ENCODE assay signal across 2 cellular contexts in the genomic region with DNA sequence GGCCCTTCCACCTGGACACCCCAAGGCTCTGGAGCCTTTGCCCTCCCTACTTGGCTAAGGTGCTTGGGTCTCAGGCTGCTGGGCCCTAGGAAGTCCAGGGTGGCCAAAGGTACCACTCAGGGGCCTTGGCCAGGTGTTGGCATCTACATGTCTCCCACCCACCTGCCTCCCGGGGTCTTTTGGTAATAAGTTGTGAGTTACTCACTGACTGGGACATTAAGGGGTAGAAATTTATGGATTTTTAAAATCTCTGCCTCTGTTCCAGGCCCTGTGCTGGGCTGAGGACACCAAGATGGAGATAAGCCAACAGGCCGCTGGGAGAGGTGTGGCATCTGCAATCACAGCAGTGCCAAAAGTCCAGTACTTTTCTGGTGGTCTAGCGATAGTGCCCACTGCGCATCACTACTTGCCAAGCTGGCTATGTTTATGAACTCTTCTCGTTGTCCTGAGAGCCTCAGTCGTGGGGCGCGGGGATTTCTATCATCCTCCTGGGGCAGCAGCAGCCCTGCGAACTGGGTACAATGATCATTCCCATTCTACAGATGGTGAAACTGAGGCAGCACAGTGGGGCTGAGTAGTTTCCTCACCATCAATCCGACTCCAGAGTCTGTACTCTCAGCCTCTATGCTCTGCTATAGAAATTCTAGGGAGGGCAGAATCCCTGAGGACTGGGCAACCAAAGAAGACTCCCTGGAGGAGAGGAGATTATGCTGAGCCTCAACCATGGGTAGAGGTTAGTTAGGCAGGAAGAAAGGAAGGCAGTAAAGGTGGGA.
TF ChIP-seq lines count a peak whose summit lies in the region.

No MANE protein-coding gene starts in this region.

TF ChIP-seq in K562, 482 proteins besides CTCF, POLR2A, EP300 and RAD21 (continues in another document):
- TF ChIP-seq, protein P1, sequence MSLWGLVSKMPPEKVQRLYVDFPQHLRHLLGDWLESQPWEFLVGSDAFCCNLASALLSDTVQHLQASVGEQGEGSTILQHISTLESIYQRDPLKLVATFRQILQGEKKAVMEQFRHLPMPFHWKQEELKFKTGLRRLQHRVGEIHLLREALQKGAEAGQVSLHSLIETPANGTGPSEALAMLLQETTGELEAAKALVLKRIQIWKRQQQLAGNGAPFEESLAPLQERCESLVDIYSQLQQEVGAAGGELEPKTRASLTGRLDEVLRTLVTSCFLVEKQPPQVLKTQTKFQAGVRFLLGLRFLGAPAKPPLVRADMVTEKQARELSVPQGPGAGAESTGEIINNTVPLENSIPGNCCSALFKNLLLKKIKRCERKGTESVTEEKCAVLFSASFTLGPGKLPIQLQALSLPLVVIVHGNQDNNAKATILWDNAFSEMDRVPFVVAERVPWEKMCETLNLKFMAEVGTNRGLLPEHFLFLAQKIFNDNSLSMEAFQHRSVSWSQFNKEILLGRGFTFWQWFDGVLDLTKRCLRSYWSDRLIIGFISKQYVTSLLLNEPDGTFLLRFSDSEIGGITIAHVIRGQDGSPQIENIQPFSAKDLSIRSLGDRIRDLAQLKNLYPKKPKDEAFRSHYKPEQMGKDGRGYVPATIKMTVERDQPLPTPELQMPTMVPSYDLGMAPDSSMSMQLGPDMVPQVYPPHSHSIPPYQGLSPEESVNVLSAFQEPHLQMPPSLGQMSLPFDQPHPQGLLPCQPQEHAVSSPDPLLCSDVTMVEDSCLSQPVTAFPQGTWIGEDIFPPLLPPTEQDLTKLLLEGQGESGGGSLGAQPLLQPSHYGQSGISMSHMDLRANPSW (CRISPR knock-in tag; IDR thresholded peaks at IDR 0.05) = no peak
- TF ChIP-seq ZNF79 (CRISPR knock-in tag; IDR thresholded peaks at IDR 0.05; ENCODE audit: low read depth) (no peak), NFATC3 (IDR thresholded peaks at IDR 0.05) (no peak), COPS2 (conservative IDR thresholded peaks at IDR 0.05) (no peak), ZNF121 (CRISPR knock-in tag; conservative IDR thresholded peaks at IDR 0.05) (no peak), NR2F6 (CRISPR knock-in tag; IDR thresholded peaks at IDR 0.05) (no peak), NR1H2 (CRISPR knock-in tag; IDR thresholded peaks at IDR 0.05) (no peak), BCOR (IDR thresholded peaks at IDR 0.05) (peak; percentile 81), ZNF324 (CRISPR knock-in tag; IDR thresholded peaks at IDR 0.05) (no peak)
- TF ChIP-seq, protein P2, sequence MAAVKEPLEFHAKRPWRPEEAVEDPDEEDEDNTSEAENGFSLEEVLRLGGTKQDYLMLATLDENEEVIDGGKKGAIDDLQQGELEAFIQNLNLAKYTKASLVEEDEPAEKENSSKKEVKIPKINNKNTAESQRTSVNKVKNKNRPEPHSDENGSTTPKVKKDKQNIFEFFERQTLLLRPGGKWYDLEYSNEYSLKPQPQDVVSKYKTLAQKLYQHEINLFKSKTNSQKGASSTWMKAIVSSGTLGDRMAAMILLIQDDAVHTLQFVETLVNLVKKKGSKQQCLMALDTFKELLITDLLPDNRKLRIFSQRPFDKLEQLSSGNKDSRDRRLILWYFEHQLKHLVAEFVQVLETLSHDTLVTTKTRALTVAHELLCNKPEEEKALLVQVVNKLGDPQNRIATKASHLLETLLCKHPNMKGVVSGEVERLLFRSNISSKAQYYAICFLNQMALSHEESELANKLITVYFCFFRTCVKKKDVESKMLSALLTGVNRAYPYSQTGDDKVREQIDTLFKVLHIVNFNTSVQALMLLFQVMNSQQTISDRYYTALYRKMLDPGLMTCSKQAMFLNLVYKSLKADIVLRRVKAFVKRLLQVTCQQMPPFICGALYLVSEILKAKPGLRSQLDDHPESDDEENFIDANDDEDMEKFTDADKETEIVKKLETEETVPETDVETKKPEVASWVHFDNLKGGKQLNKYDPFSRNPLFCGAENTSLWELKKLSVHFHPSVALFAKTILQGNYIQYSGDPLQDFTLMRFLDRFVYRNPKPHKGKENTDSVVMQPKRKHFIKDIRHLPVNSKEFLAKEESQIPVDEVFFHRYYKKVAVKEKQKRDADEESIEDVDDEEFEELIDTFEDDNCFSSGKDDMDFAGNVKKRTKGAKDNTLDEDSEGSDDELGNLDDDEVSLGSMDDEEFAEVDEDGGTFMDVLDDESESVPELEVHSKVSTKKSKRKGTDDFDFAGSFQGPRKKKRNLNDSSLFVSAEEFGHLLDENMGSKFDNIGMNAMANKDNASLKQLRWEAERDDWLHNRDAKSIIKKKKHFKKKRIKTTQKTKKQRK (IDR thresholded peaks at IDR 0.05; ENCODE audit: borderline replicate concordance, low read depth, low read length) = no peak
- TF ChIP-seq, protein P3, sequence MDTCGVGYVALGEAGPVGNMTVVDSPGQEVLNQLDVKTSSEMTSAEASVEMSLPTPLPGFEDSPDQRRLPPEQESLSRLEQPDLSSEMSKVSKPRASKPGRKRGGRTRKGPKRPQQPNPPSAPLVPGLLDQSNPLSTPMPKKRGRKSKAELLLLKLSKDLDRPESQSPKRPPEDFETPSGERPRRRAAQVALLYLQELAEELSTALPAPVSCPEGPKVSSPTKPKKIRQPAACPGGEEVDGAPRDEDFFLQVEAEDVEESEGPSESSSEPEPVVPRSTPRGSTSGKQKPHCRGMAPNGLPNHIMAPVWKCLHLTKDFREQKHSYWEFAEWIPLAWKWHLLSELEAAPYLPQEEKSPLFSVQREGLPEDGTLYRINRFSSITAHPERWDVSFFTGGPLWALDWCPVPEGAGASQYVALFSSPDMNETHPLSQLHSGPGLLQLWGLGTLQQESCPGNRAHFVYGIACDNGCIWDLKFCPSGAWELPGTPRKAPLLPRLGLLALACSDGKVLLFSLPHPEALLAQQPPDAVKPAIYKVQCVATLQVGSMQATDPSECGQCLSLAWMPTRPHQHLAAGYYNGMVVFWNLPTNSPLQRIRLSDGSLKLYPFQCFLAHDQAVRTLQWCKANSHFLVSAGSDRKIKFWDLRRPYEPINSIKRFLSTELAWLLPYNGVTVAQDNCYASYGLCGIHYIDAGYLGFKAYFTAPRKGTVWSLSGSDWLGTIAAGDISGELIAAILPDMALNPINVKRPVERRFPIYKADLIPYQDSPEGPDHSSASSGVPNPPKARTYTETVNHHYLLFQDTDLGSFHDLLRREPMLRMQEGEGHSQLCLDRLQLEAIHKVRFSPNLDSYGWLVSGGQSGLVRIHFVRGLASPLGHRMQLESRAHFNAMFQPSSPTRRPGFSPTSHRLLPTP (IDR thresholded peaks at IDR 0.05; ENCODE audit: borderline replicate concordance, extremely low read depth, insufficient read length) = no peak
- TF ChIP-seq, protein P4, sequence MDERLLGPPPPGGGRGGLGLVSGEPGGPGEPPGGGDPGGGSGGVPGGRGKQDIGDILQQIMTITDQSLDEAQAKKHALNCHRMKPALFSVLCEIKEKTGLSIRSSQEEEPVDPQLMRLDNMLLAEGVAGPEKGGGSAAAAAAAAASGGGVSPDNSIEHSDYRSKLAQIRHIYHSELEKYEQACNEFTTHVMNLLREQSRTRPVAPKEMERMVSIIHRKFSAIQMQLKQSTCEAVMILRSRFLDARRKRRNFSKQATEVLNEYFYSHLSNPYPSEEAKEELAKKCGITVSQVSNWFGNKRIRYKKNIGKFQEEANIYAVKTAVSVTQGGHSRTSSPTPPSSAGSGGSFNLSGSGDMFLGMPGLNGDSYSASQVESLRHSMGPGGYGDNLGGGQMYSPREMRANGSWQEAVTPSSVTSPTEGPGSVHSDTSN (CRISPR knock-in tag; IDR thresholded peaks at IDR 0.05; ENCODE audit: low read depth) = no peak
- TF ChIP-seq, protein P4 (tag; conservative IDR thresholded peaks at IDR 0.05; ENCODE audit: low read depth) = no peak

TF ChIP-seq in WTC11, 78 proteins besides CTCF, POLR2A, EP300 and RAD21 (continued from another document and continues in another):
- TF ChIP-seq, protein P1 (CRISPR knock-in tag; conservative IDR thresholded peaks at IDR 0.05; ENCODE audit: low read depth) = no peak
- no peak for TF ChIP-seq NR3C1 (CRISPR knock-in tag; conservative IDR thresholded peaks at IDR 0.05; ENCODE audit: low read depth)
- TF ChIP-seq, protein P5, sequence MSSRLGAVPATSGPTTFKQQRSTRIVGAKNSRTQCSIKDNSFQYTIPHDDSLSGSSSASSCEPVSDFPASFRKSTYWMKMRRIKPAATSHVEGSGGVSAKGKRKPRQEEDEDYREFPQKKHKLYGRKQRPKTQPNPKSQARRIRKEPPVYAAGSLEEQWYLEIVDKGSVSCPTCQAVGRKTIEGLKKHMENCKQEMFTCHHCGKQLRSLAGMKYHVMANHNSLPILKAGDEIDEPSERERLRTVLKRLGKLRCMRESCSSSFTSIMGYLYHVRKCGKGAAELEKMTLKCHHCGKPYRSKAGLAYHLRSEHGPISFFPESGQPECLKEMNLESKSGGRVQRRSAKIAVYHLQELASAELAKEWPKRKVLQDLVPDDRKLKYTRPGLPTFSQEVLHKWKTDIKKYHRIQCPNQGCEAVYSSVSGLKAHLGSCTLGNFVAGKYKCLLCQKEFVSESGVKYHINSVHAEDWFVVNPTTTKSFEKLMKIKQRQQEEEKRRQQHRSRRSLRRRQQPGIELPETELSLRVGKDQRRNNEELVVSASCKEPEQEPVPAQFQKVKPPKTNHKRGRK (CRISPR knock-in tag; IDR thresholded peaks at IDR 0.05; ENCODE audit: borderline replicate concordance) = no peak
- no peak for TF ChIP-seq ATF1 (CRISPR knock-in tag; IDR thresholded peaks at IDR 0.05)
- TF ChIP-seq, protein P6, sequence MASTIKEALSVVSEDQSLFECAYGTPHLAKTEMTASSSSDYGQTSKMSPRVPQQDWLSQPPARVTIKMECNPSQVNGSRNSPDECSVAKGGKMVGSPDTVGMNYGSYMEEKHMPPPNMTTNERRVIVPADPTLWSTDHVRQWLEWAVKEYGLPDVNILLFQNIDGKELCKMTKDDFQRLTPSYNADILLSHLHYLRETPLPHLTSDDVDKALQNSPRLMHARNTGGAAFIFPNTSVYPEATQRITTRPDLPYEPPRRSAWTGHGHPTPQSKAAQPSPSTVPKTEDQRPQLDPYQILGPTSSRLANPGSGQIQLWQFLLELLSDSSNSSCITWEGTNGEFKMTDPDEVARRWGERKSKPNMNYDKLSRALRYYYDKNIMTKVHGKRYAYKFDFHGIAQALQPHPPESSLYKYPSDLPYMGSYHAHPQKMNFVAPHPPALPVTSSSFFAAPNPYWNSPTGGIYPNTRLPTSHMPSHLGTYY (CRISPR knock-in tag; IDR thresholded peaks at IDR 0.05) = no peak
- TF ChIP-seq ZNF396 (CRISPR knock-in tag; IDR thresholded peaks at IDR 0.05; ENCODE audit: borderline replicate concordance) = no peak
- TF ChIP-seq FOXJ3 (CRISPR knock-in tag; IDR thresholded peaks at IDR 0.05; ENCODE audit: borderline replicate concordance) = no peak
- TF ChIP-seq NFATC4 (CRISPR knock-in tag; IDR thresholded peaks at IDR 0.05) = no peak
- no peak for TF ChIP-seq TEAD1 (CRISPR knock-in tag; IDR thresholded peaks at IDR 0.05)
- no peak for TF ChIP-seq MXD4 (CRISPR knock-in tag; IDR thresholded peaks at IDR 0.05; ENCODE audit: borderline replicate concordance)
- TF ChIP-seq, protein P7, sequence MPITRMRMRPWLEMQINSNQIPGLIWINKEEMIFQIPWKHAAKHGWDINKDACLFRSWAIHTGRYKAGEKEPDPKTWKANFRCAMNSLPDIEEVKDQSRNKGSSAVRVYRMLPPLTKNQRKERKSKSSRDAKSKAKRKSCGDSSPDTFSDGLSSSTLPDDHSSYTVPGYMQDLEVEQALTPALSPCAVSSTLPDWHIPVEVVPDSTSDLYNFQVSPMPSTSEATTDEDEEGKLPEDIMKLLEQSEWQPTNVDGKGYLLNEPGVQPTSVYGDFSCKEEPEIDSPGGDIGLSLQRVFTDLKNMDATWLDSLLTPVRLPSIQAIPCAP (CRISPR knock-in tag; IDR thresholded peaks at IDR 0.05) = no peak
- TF ChIP-seq, protein P8, sequence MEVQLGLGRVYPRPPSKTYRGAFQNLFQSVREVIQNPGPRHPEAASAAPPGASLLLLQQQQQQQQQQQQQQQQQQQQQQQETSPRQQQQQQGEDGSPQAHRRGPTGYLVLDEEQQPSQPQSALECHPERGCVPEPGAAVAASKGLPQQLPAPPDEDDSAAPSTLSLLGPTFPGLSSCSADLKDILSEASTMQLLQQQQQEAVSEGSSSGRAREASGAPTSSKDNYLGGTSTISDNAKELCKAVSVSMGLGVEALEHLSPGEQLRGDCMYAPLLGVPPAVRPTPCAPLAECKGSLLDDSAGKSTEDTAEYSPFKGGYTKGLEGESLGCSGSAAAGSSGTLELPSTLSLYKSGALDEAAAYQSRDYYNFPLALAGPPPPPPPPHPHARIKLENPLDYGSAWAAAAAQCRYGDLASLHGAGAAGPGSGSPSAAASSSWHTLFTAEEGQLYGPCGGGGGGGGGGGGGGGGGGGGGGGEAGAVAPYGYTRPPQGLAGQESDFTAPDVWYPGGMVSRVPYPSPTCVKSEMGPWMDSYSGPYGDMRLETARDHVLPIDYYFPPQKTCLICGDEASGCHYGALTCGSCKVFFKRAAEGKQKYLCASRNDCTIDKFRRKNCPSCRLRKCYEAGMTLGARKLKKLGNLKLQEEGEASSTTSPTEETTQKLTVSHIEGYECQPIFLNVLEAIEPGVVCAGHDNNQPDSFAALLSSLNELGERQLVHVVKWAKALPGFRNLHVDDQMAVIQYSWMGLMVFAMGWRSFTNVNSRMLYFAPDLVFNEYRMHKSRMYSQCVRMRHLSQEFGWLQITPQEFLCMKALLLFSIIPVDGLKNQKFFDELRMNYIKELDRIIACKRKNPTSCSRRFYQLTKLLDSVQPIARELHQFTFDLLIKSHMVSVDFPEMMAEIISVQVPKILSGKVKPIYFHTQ (CRISPR knock-in tag; IDR thresholded peaks at IDR 0.05) = no peak
- no peak for TF ChIP-seq OVOL2 (CRISPR knock-in tag; IDR thresholded peaks at IDR 0.05; ENCODE audit: borderline replicate concordance)
- TF ChIP-seq JUN (CRISPR knock-in tag; IDR thresholded peaks at IDR 0.05) = no peak
- TF ChIP-seq ZBTB21 (CRISPR knock-in tag; IDR thresholded peaks at IDR 0.05; ENCODE audit: borderline replicate concordance) = no peak
- no peak for TF ChIP-seq SP1 (CRISPR knock-in tag; conservative IDR thresholded peaks at IDR 0.05)
- no peak for TF ChIP-seq RELA (CRISPR knock-in tag; IDR thresholded peaks at IDR 0.05; ENCODE audit: borderline replicate concordance)
